ENCODE assay signal across 8 cellular contexts in the genomic region with DNA sequence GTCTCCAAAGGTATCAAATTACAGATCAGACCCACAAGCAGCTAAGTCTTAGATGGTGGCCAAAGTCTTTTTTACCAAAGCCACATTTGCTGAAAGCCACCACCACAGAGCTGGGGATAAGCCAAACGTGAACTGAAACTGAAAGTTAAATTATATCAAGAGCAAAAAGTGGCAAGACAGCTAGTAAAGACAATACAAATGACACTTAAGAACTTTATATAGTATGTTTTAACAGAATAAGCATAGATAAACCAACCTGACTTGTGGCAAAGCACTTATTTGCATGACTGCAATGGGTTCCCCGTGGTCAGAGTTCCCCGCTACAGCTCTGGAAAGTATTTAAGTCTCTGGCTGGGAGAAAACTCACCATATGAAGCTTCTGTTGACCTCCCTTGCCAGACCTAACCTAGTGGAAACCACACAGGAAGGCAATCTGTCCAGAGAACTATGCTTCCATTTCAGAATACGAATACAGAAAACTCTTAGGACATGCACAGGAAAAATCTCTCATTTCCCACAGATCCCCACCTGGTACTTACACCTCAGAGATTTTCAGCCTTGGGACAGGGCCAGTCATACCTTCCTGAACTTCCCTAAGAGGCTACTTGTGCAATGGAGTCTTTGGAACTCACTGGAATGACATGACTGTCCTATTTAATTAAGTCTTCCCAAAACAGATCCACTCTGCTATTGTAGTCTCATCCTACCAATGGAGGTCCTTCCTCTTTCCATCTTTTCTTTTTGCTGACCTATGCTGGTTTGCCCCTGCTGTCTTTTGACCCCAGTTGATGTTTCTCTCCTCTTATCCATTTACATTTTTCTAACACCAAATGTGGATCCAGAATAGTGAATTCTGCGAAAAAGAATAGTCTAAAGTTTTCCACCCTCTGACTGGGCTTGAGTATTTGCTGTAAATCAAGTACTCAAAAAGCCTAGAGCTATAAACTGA.
DNase-seq lines count a peak whose midpoint lies in the region; ATAC-seq, FAIRE-seq and TF ChIP-seq lines count a peak whose summit lies in the region.

No MANE protein-coding gene starts in this region.

- no peaks in the 10 kb centered on the region for H3K9me2 ChIP-seq in SU-DHL-6 (replicated peaks; ENCODE audit: insufficient read depth, low read length)

- H3K36me3 ChIP-seq in SU-DHL-6 (ENCODE audit: low read length) (no peaks in the 10 kb centered on the region), keratinocyte (ENCODE audit: control insufficient read depth in 2 of 2, extremely low read depth in 1 of 2, insufficient read depth in 2 of 2, low read length in 2 of 2) (no peaks in the 10 kb centered on the region), uterus (no peaks in the 10 kb centered on the region)

- H3K9me3 ChIP-seq in SU-DHL-6 (ENCODE audit: insufficient read depth, low read length): no peaks in the 10 kb centered on the region
- H3K9me3 ChIP-seq in keratinocyte (ENCODE audit: control insufficient read depth, low read depth, low read length): no peaks in the 10 kb centered on the region
- no peaks in the 10 kb centered on the region for H3K9me3 ChIP-seq in uterus

- peak; percentile 93 for ATAC-seq in HG02852 (IDR thresholded peaks at IDR 0.05; ENCODE audit: unreplicated experiment)

- H3K4me2 ChIP-seq in SU-DHL-6 (ENCODE audit: low read depth, low read length, poor library complexity, severe bottlenecking): peak overlapping the region; percentile 48
- peak overlapping the region; percentile 24 for H3K4me2 ChIP-seq in keratinocyte (ENCODE audit: control insufficient read depth, extremely low read depth, insufficient read depth, low read depth, low read length)

- no peak overlapping the region for H3K27ac ChIP-seq in SU-DHL-6 (ENCODE audit: low read depth, low read length)
- no peak overlapping the region for H3K27ac ChIP-seq in keratinocyte (ENCODE audit: control insufficient read depth, insufficient read depth, low read length)
- no peak overlapping the region for H3K27ac ChIP-seq in uterus

- no peak for TF ChIP-seq POLR2A in uterus (IDR thresholded peaks at IDR 0.05)

- H3K4me1 ChIP-seq in keratinocyte (ENCODE audit: control insufficient read depth, extremely low read depth, insufficient read depth, low read length): no peaks in the 10 kb centered on the region
- H3K4me1 ChIP-seq in uterus: no peaks in the 10 kb centered on the region

- no peaks in the 10 kb centered on the region for H3K79me2 ChIP-seq in SU-DHL-6 (ENCODE audit: insufficient read depth, low read length)
- no peaks in the 10 kb centered on the region for H3K79me2 ChIP-seq in keratinocyte (ENCODE audit: control insufficient read depth, insufficient read depth, low read length)

- H3K27me3 ChIP-seq in SU-DHL-6 (ENCODE audit: low read length): no peaks in the 10 kb centered on the region
- H3K27me3 ChIP-seq in keratinocyte (ENCODE audit: control insufficient read depth, extremely low read depth, insufficient read depth, low read length): no peaks in the 10 kb centered on the region
- no peaks in the 10 kb centered on the region for H3K27me3 ChIP-seq in uterus

- H2AFZ ChIP-seq in SU-DHL-6 (ENCODE audit: low read depth, low read length, severe bottlenecking) (peak overlapping the region; percentile 47), keratinocyte (ENCODE audit: control insufficient read depth, low read length) (no peak overlapping the region)

- H3K9me1 ChIP-seq in keratinocyte (ENCODE audit: control insufficient read depth, extremely low read depth, insufficient read depth, low read length): no peaks in the 10 kb centered on the region

- H3F3A ChIP-seq in SU-DHL-6 (ENCODE audit: insufficient read depth): no peaks in the 10 kb centered on the region

- DNase-seq in NOMO-1 treated with DMSO at 0.1 percent for 48 hours (lab: John Stamatoyannopoulos, UW; ENCODE audit: unreplicated experiment) (peak; percentile 2), NOMO-1 treated with dmso at 0.1 percent for 144 hours (lab: John Stamatoyannopoulos, UW; ENCODE audit: unreplicated experiment) (no peak), keratinocyte (ENCODE audit: low read depth, low spot score) (no peak), uterus (no peak), NCI-H2196 treated with DMSO at 0.1 percent for 48 hours (lab: John Stamatoyannopoulos, UW; ENCODE audit: unreplicated experiment) (no peak), NCI-H2171 (lab: John Stamatoyannopoulos, UW) (no peak)

- intact Hi-C loops in uterus (cut with DNase I; ENCODE audit: low total_unique reads): no loop called here

- TF ChIP-seq CTCF in SU-DHL-6 (IDR thresholded peaks at IDR 0.05; ENCODE audit: insufficient read depth, low read length, poor library complexity, severe bottlenecking) (no peak), keratinocyte (optimal IDR thresholded peaks at IDR 0.05 in 1 of 3, IDR thresholded peaks at IDR 0.05 in 1 of 3, conservative IDR thresholded peaks at IDR 0.05 in 1 of 3; ENCODE audit: extremely low read depth in 1 of 3, insufficient read depth in 2 of 3, low read length in 3 of 3) (no peak), uterus (IDR thresholded peaks at IDR 0.05) (no peak)

- peak overlapping the region; percentile 6 for H3K4me3 ChIP-seq in SU-DHL-6 (ENCODE audit: insufficient read depth, low read length, poor library complexity, severe bottlenecking)
- no peak overlapping the region for H3K4me3 ChIP-seq in keratinocyte (ENCODE audit: control insufficient read depth in 2 of 3, extremely low read depth in 1 of 3, insufficient read depth in 2 of 3, low read depth in 1 of 3, low read length in 3 of 3)
- no peak overlapping the region for H3K4me3 ChIP-seq in uterus

- H4K20me1 ChIP-seq in SU-DHL-6 (ENCODE audit: low read depth, low read length) (no peaks in the 10 kb centered on the region), keratinocyte (ENCODE audit: control insufficient read depth, extremely low read depth, insufficient read depth, low read length) (no peaks in the 10 kb centered on the region)

- no peak for FAIRE-seq in keratinocyte (lab: Jason Lieb, UNC)

- H3K9ac ChIP-seq in SU-DHL-6 (ENCODE audit: low read length) (no peak overlapping the region), keratinocyte (ENCODE audit: control insufficient read depth, extremely low read depth, insufficient read depth, low read length) (no peak overlapping the region)

- dilution Hi-C loops in keratinocyte (cut with MboI; ENCODE audit: extremely low pct_ligation_motif_present, low sequenced_read_pairs): no loop called here
